ENCODE assay signal across 12 cellular contexts in genomic region chr1:223725578-223725977, GRCh38. TPM values are rescaled to one million over a fixed set of nuclear protein-coding genes. Genes with fewer than 3 reads are reported as not detected.
DNase-seq lines count a peak whose midpoint lies in the region; ATAC-seq and TF ChIP-seq lines count a peak whose summit lies in the region.
"Had no signal": no experiment of that assay in that cellular context is flagged by ENCODE, and none has a peak within 500 bp of the region (broad histone marks: within the 10 kb centered on the region; RNA-seq: fewer than 3 reads in every experiment).

No MANE protein-coding gene starts in this region.

- peaks cover 0 to 21% (median 0%) of the 10 kb centered on the region in 11 experiments; a peak in 5 of 22 replicates for H4K20me1 ChIP-seq in BLaER1 treated with 17β-estradiol and CSF1 and Interleukin-3, amounts not matched to agents 10 nM and 100 nM
- H4K20me1 ChIP-seq in PC-9 (ENCODE audit: insufficient read depth) (peaks cover 22% of the 10 kb centered on the region), osteoblast (ENCODE audit: insufficient read depth, low read length) (peaks cover 40% of the 10 kb centered on the region)

- no peak for DNase-seq in PC-9
- no peak for DNase-seq in effector memory CD4-positive, alpha-beta T cell
- no peak for DNase-seq in osteoblast (ENCODE audit: insufficient read length, low spot score, missing footprints)
- DNase-seq in NCI-H226 = no peak
- no peak for DNase-seq in NCI-H1417 treated with DMSO at 0.1 percent for 48 hours (lab: John Stamatoyannopoulos, UW)
- no peak for DNase-seq in NCI-H2196 (lab: John Stamatoyannopoulos, UW; ENCODE audit: unreplicated experiment)
- DNase-seq: amniotic stem cell, DMS 273 treated with DMSO at 0.1 percent for 48 hours, NCI-H1048, testis had no signal

- no peaks in the 10 kb centered on the region for H3K27me3 ChIP-seq in BLaER1 treated with 17β-estradiol and CSF1 and Interleukin-3, amounts not matched to agents 10 nM and 100 nM
- H3K27me3 ChIP-seq in PC-9 (ENCODE audit: insufficient read depth, low read depth) (no peaks in the 10 kb centered on the region), osteoblast (ENCODE audit: insufficient read depth, low read length) (no peaks in the 10 kb centered on the region)
- no peaks in the 10 kb centered on the region for H3K27me3 ChIP-seq in effector memory CD4-positive, alpha-beta T cell (replicated peaks; ENCODE audit: control insufficient read depth, insufficient read depth, low read length, poor library complexity, severe bottlenecking)
- H3K27me3 ChIP-seq: testis had no signal

- intact Hi-C loops in PC-9 (cut with micrococcal nuclease; ENCODE audit: unreplicated experiment) = no loop called here

- CTCF ChIA-PET in PC-9 (lab: Charles Lee) = no interaction called here

- H3K9me3 ChIP-seq in BLaER1 treated with 17β-estradiol and CSF1 and Interleukin-3, amounts not matched to agents 10 nM and 100 nM (replicated peaks in 1 of 11) = peaks cover 0 to 4% (median 0%) of the 10 kb centered on the region in 11 experiments; a peak in 1 of 22 replicates
- no peaks in the 10 kb centered on the region for H3K9me3 ChIP-seq in PC-9 (ENCODE audit: insufficient read depth, low read depth)
- H3K9me3 ChIP-seq in effector memory CD4-positive, alpha-beta T cell (ENCODE audit: control insufficient read depth, low read length) = no peaks in the 10 kb centered on the region
- no peaks in the 10 kb centered on the region for H3K9me3 ChIP-seq in osteoblast (ENCODE audit: low read depth, low read length)
- H3K9me3 ChIP-seq: testis had no signal

- peak overlapping the region; percentile 53 to 88 (median 71); a peak in 19 of 22 replicates for H3K4me2 ChIP-seq in BLaER1 treated with 17β-estradiol and CSF1 and Interleukin-3, amounts not matched to agents 10 nM and 100 nM
- H3K4me2 ChIP-seq in PC-9 (peak overlapping the region; percentile 64; the same call in 1 of the 2 replicates), osteoblast (ENCODE audit: insufficient read depth, low read length) (no peak overlapping the region)

- ATAC-seq in HG03442 (IDR thresholded peaks at IDR 0.05; ENCODE audit: unreplicated experiment) = no peak

- H3K36me3 ChIP-seq in BLaER1 treated with 17β-estradiol and CSF1 and Interleukin-3, amounts not matched to agents 10 nM and 100 nM = peaks cover 12 to 59% (median 46%) of the 10 kb centered on the region in 11 experiments; a peak in 20 of 22 replicates
- H3K36me3 ChIP-seq in PC-9 (ENCODE audit: low read depth) (peaks cover 52% of the 10 kb centered on the region), osteoblast (ENCODE audit: insufficient read depth, low read length) (peaks cover 59% of the 10 kb centered on the region)
- peaks cover 21% of the 10 kb centered on the region for H3K36me3 ChIP-seq in effector memory CD4-positive, alpha-beta T cell (ENCODE audit: control insufficient read depth, insufficient read depth, low read length)

- peaks cover 46% of the 10 kb centered on the region for H3F3A ChIP-seq in PC-9 (ENCODE audit: insufficient read depth, low read depth)

- H3K79me2 ChIP-seq in PC-9 (ENCODE audit: low read depth) (peaks cover 95% of the 10 kb centered on the region), osteoblast (ENCODE audit: insufficient read depth, low read length) (peaks cover 86% of the 10 kb centered on the region)

- no peak overlapping the region; a peak in 3 of 22 replicates for H3K9ac ChIP-seq in BLaER1 treated with 17β-estradiol and CSF1 and Interleukin-3, amounts not matched to agents 10 nM and 100 nM

- TF ChIP-seq CTCF in PC-9 (conservative IDR thresholded peaks at IDR 0.05) = no peak
- TF ChIP-seq CTCF in osteoblast (IDR thresholded peaks at IDR 0.05; ENCODE audit: extremely low read depth, low read depth, low read length) = no peak

- peak overlapping the region in 8 of 11 experiments; percentile 52 to 75 (median 66); a peak in 11 of 22 replicates for H3K27ac ChIP-seq in BLaER1 treated with 17β-estradiol and CSF1 and Interleukin-3, amounts not matched to agents 10 nM and 100 nM
- H3K27ac ChIP-seq in PC-9 (peak overlapping the region; percentile 55), osteoblast (ENCODE audit: low read depth, low read length) (peak overlapping the region; percentile 79)
- peak overlapping the region; percentile 78 for H3K27ac ChIP-seq in effector memory CD4-positive, alpha-beta T cell (ENCODE audit: insufficient read depth, low read length, poor library complexity, severe bottlenecking)

- peaks cover 23 to 65% (median 28%) of the 10 kb centered on the region in 10 experiments for H3K4me1 ChIP-seq in BLaER1 treated with 17β-estradiol and CSF1 and Interleukin-3, amounts not matched to agents 10 nM and 100 nM
- peaks cover 68% of the 10 kb centered on the region for H3K4me1 ChIP-seq in PC-9 (replicated peaks; ENCODE audit: insufficient read depth)
- peaks cover 34% of the 10 kb centered on the region for H3K4me1 ChIP-seq in effector memory CD4-positive, alpha-beta T cell (ENCODE audit: control insufficient read depth, insufficient read depth, low read length, poor library complexity, severe bottlenecking)
- H3K4me1 ChIP-seq in osteoblast (ENCODE audit: insufficient read depth, low read length) = peaks cover 54% of the 10 kb centered on the region

- H2AFZ ChIP-seq in PC-9 (no peak overlapping the region), osteoblast (ENCODE audit: low read length) (no peak overlapping the region)

- no peak overlapping the region for H3K4me3 ChIP-seq in BLaER1 treated with 17β-estradiol and CSF1 and Interleukin-3, amounts not matched to agents 10 nM and 100 nM
- no peak overlapping the region for H3K4me3 ChIP-seq in PC-9
- no peak overlapping the region for H3K4me3 ChIP-seq in effector memory CD4-positive, alpha-beta T cell (ENCODE audit: insufficient read depth, low read depth, low read length, poor library complexity, severe bottlenecking)
- no peak overlapping the region for H3K4me3 ChIP-seq in osteoblast (ENCODE audit: insufficient read depth, low read length)
- H3K4me3 ChIP-seq: testis had no signal

- POLR2A ChIA-PET in PC-9 (lab: Charles Lee; ENCODE audit: unreplicated experiment) = interaction anchor here (0.6 to 1.2 kb wide), 3 partner anchors 10 to 18 kb away, joined by 4 to 5 read pairs (median 4); no protein-coding TSS in a partner anchor

- no TSS peak for BruUV-seq in PC-9 (replicated peaks; lab: Mats Ljungman, UMichigan)

- H3K9me2 ChIP-seq in PC-9 (ENCODE audit: insufficient read depth) = no peaks in the 10 kb centered on the region

RNA-seq across cellular contexts. Expression of gene CAPN2, which starts 13.2 kb away (rescaled TPM):
- total RNA-seq in PC-9 (2021) = 376 and 459 TPM in 2 replicates
- total RNA-seq in osteoblast = 340 and 341 TPM in 2 replicates
